ENCODE assay signal across 22 cellular contexts in genomic region chr19:31783592-31783991, GRCh38.
DNase-seq lines count a peak whose midpoint lies in the region; ATAC-seq and TF ChIP-seq lines count a peak whose summit lies in the region.
"Had no signal": no experiment of that assay in that cellular context is flagged by ENCODE, and none has a peak within 500 bp of the region (broad histone marks: within the 10 kb centered on the region; RNA-seq: fewer than 3 reads in every experiment).

No MANE protein-coding gene starts in this region.

- no peaks in the 10 kb centered on the region for H3K36me3 Mint-ChIP-seq in glutamatergic neuron (ENCODE audit: unreplicated experiment)
- H3K36me3 Mint-ChIP-seq: CD4-positive, CD25-positive, alpha-beta regulatory T cell had no signal

- H3K4me3 Mint-ChIP-seq in stimulated activated naive CD8-positive, alpha-beta T cell treated with anti-CD3 and anti-CD28 coated beads, Interleukin-15, amount 100 ng/mL, for 72 hours: no peak overlapping the region
- H3K4me3 Mint-ChIP-seq in glutamatergic neuron (ENCODE audit: unreplicated experiment): no peak overlapping the region
- H3K4me3 Mint-ChIP-seq: CD4-positive, CD25-positive, alpha-beta regulatory T cell had no signal

- no peak for TF ChIP-seq CTCF in glutamatergic neuron (IDR thresholded peaks at IDR 0.05; ENCODE audit: partially characterized antibody, unreplicated experiment)

- peak; percentile 14 for ATAC-seq in stimulated activated naive CD8-positive, alpha-beta T cell treated with anti-CD3 and anti-CD28 coated beads, Interleukin-15, Interleukin-2, amounts not matched to agents 100 U/mL and 50 U/mL, for 24 hours
- no peak for ATAC-seq in stimulated activated naive CD8-positive, alpha-beta T cell treated with anti-CD3 and anti-CD28 coated beads, Interleukin-15, amount 100 ng/mL, for 72 hours
- ATAC-seq in GM21367 (IDR thresholded peaks at IDR 0.05; ENCODE audit: unreplicated experiment): no peak
- ATAC-seq: HCT116 had no signal

- H3K9me3 Mint-ChIP-seq in stimulated activated naive CD8-positive, alpha-beta T cell treated with anti-CD3 and anti-CD28 coated beads, Interleukin-15, amount 100 ng/mL, for 72 hours: peaks cover 0 to 5% of the 10 kb centered on the region in 2 donors
- peaks cover 2% of the 10 kb centered on the region for H3K9me3 Mint-ChIP-seq in glutamatergic neuron (ENCODE audit: unreplicated experiment)

- H3K27ac Mint-ChIP-seq in stimulated activated naive CD8-positive, alpha-beta T cell treated with anti-CD3 and anti-CD28 coated beads, Interleukin-15, amount 100 ng/mL, for 72 hours: no peak overlapping the region
- H3K27ac Mint-ChIP-seq in glutamatergic neuron (ENCODE audit: unreplicated experiment): no peak overlapping the region

- peaks cover 19% of the 10 kb centered on the region for H3K27me3 Mint-ChIP-seq in stimulated activated naive CD8-positive, alpha-beta T cell treated with anti-CD3 and anti-CD28 coated beads, Interleukin-15, amount 100 ng/mL, for 72 hours
- peaks cover 2% of the 10 kb centered on the region for H3K27me3 Mint-ChIP-seq in glutamatergic neuron (ENCODE audit: unreplicated experiment)
- H3K27me3 Mint-ChIP-seq: CD4-positive, CD25-positive, alpha-beta regulatory T cell had no signal

- no peak for DNase-seq in stimulated activated naive CD8-positive, alpha-beta T cell treated with anti-CD3 and anti-CD28 coated beads, Interleukin-15, Interleukin-2, amounts not matched to agents 100 U/mL and 50 U/mL, for 24 hours
- DNase-seq in stimulated activated naive CD8-positive, alpha-beta T cell treated with anti-CD3 and anti-CD28 coated beads, Interleukin-15, amount 100 ng/mL, for 72 hours: no peak
- DNase-seq in glutamatergic neuron: peak; percentile 30
- peak; percentile 67 for DNase-seq in retina
- no peak for DNase-seq in NCI-H2171 treated with DMSO at 0.1 percent for 48 hours (lab: John Stamatoyannopoulos, UW)
- no peak for DNase-seq in EL
- DNase-seq: CD4-positive, CD25-positive, alpha-beta regulatory T cell; DMS153; DND-41; IMR-90; KG1; NCI-H1048; NCI-H1436; NCI-H187; NCI-H2081 treated with DMSO at 0.1 percent for 48 hours; NCI-H2171; NCI-H524; NCI-H748 treated with DMSO at 0.1 percent for 48 hours; SIG-M5; SK-N-SH had no signal

- no peaks in the 10 kb centered on the region for H3K4me1 Mint-ChIP-seq in stimulated activated naive CD8-positive, alpha-beta T cell treated with anti-CD3 and anti-CD28 coated beads, Interleukin-15, amount 100 ng/mL, for 72 hours
- peaks cover 8% of the 10 kb centered on the region for H3K4me1 Mint-ChIP-seq in glutamatergic neuron (ENCODE audit: low read depth, unreplicated experiment)
- H3K4me1 Mint-ChIP-seq: CD4-positive, CD25-positive, alpha-beta regulatory T cell had no signal

Comparison
In these comparisons a context has a peak if more than half of its experiments do, and no peak if none do; other contexts are left out.
1. DNase-seq: peak in glutamatergic neuron (single experiment) and retina (single experiment); none in stimulated activated naive CD8-positive, alpha-beta T cell treated with anti-CD3 and anti-CD28 coated beads, Interleukin-15, Interleukin-2, amounts not matched to agents 100 U/mL and 50 U/mL, for 24 hours (single experiment), stimulated activated naive CD8-positive, alpha-beta T cell treated with anti-CD3 and anti-CD28 coated beads, Interleukin-15, amount 100 ng/mL, for 72 hours (0 of 2), NCI-H2171 treated with DMSO at 0.1 percent for 48 hours (single experiment) and EL (single experiment).